Comparison of ENCODE assay signal across 10 cellular contexts in the genomic region with DNA sequence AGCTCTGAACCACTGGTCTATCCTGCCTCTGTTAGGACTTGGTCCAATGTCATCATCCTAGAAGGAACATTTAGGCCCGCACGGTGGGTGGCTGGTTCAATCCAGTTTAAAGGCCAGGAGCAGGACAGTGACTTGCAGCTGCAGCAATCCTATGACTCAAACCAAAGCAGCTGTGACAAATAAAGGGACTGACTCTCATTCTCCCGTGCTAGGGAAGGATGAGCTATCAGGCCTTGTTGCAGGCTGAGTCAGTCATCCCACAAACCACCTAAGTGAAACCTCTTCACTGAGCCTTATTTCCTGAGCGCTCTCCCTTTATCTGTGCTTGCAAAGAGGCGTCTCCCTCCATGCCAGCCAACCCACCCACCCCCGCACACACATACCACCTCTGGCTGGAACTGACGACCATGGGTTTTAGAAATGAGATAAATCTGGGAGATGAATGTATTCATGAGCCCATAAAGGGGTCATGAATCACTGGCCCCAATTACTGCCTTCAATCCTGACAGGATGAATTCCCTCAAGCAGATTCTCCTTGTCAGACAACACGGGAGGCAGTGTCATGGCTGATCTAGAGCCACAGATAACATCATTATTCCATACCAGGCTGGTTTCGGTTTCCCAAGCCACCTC.
DNase-seq lines count a peak whose midpoint lies in the region; ATAC-seq, FAIRE-seq and TF ChIP-seq lines count a peak whose summit lies in the region.
"Had no signal": no experiment of that assay in that cellular context is flagged by ENCODE, and none has a peak within 500 bp of the region (broad histone marks: within the 10 kb centered on the region; RNA-seq: fewer than 3 reads in every experiment).

No MANE protein-coding gene starts in this region.

- no peak for TF ChIP-seq CTCF in GM13977 (IDR thresholded peaks at IDR 0.05; ENCODE audit: extremely low read depth, insufficient read depth, missing control alignments)

- H3K9me3 Mint-ChIP-seq in activated CD8-positive, alpha-beta T cell treated with anti-CD3 and anti-CD28 coated beads, Interleukin-2, amount 10 ng/mL, durations not matched to agents 7 days and 5 days (ENCODE audit: insufficient read depth), result no peaks in the 10 kb centered on the region
- H3K9me3 Mint-ChIP-seq: activated B cell treated with CpG ODN at 0.5 μM for 24 hours; naive thymus-derived CD4-positive, alpha-beta T cell had no signal

- no peaks in the 10 kb centered on the region for H3K36me3 Mint-ChIP-seq in activated CD8-positive, alpha-beta T cell treated with anti-CD3 and anti-CD28 coated beads, Interleukin-2, amount 10 ng/mL, durations not matched to agents 7 days and 5 days (ENCODE audit: low read depth)
- H3K36me3 Mint-ChIP-seq: naive thymus-derived CD4-positive, alpha-beta T cell had no signal

- no peak overlapping the region for H3K27ac Mint-ChIP-seq in activated CD8-positive, alpha-beta T cell treated with anti-CD3 and anti-CD28 coated beads, Interleukin-2, amount 10 ng/mL, durations not matched to agents 7 days and 5 days
- H3K27ac Mint-ChIP-seq: activated B cell treated with CpG ODN at 0.5 μM for 24 hours; naive thymus-derived CD4-positive, alpha-beta T cell had no signal

- in situ Hi-C loops in GM13977 (cut with MboI; ENCODE audit: low pct_unique_long_range_greater_than_20kb, low sequenced_read_pairs, unreplicated experiment), result no loop called here

- H3K27me3 Mint-ChIP-seq in activated CD8-positive, alpha-beta T cell treated with anti-CD3 and anti-CD28 coated beads, Interleukin-2, amount 10 ng/mL, durations not matched to agents 7 days and 5 days (ENCODE audit: low read depth), result peaks cover 9% of the 10 kb centered on the region

- peak; percentile 43 for FAIRE-seq in H54 (lab: Jason Lieb, UNC)

- DNase-seq in A172 (ENCODE audit: low spot score) (peak; percentile 97), H54 (ENCODE audit: insufficient read length, low spot score) (peak; percentile 68), kidney glomerular epithelial cell (lab: John Stamatoyannopoulos, UW) (peak; percentile 92), GDM1 (lab: John Stamatoyannopoulos, UW) (no peak), GM13977 (ENCODE audit: low spot score) (no peak)
- peak; percentile 41 for DNase-seq in activated CD8-positive, alpha-beta T cell treated with anti-CD3 and anti-CD28 coated beads, Interleukin-2, amount 10 ng/mL, durations not matched to agents 7 days and 5 days
- DNase-seq: activated B cell treated with CpG ODN at 0.5 μM for 24 hours had no signal

- CTCF ChIA-PET in activated CD8-positive, alpha-beta T cell treated with anti-CD3 and anti-CD28 coated beads, Interleukin-2, amount 10 ng/mL, durations not matched to agents 7 days and 5 days (lab: Charles Lee), result interaction anchor here (0.8 to 1.2 kb wide), 2 partner anchors 36 to 163 kb away, joined by 3 to 6 read pairs; no protein-coding TSS in a partner anchor

- POLR2A ChIA-PET in activated CD8-positive, alpha-beta T cell treated with anti-CD3 and anti-CD28 coated beads, Interleukin-2, amount 10 ng/mL, durations not matched to agents 7 days and 5 days (lab: Charles Lee), result no interaction called here

- H3K4me1 Mint-ChIP-seq in activated CD8-positive, alpha-beta T cell treated with anti-CD3 and anti-CD28 coated beads, Interleukin-2, amount 10 ng/mL, durations not matched to agents 7 days and 5 days (ENCODE audit: low read depth), result peaks cover 23% of the 10 kb centered on the region
- H3K4me1 Mint-ChIP-seq: activated B cell treated with CpG ODN at 0.5 μM for 24 hours had no signal

- peak; percentile 75 for ATAC-seq in activated CD8-positive, alpha-beta T cell treated with anti-CD3 and anti-CD28 coated beads, Interleukin-2, amount 10 ng/mL, durations not matched to agents 7 days and 5 days
- ATAC-seq in GM18909 (IDR thresholded peaks at IDR 0.05; ENCODE audit: poor library complexity, unreplicated experiment), result no peak
- ATAC-seq in GM21423 (IDR thresholded peaks at IDR 0.05; ENCODE audit: unreplicated experiment), result no peak
- ATAC-seq: naive thymus-derived CD4-positive, alpha-beta T cell had no signal

- no peak for TF ChIP-seq POLR2A in H54 (IDR thresholded peaks at IDR 0.05; ENCODE audit: low read depth, low read length)

- no peak overlapping the region for H3K4me3 Mint-ChIP-seq in activated CD8-positive, alpha-beta T cell treated with anti-CD3 and anti-CD28 coated beads, Interleukin-2, amount 10 ng/mL, durations not matched to agents 7 days and 5 days
- H3K4me3 Mint-ChIP-seq: activated B cell treated with CpG ODN at 0.5 μM for 24 hours; naive thymus-derived CD4-positive, alpha-beta T cell had no signal

Comparison
In these comparisons a context has a peak if more than half of its experiments do, and no peak if none do; other contexts are left out.
1. DNase-seq: peak in A172 (single experiment), H54 (single experiment), activated CD8-positive, alpha-beta T cell treated with anti-CD3 and anti-CD28 coated beads, Interleukin-2, amount 10 ng/mL, durations not matched to agents 7 days and 5 days (single experiment) and kidney glomerular epithelial cell (single experiment); none in GDM1 (single experiment) and GM13977 (single experiment).